Comparison of ENCODE assay signal across 1 cellular context in genomic region chr16:11797957-11798299, GRCh38.
TF ChIP-seq lines count a peak whose summit lies in the region.

No MANE protein-coding gene starts in this region.

TF ChIP-seq in endothelial cell of umbilical vein, 7 proteins besides CTCF, POLR2A, EP300 and RAD21:
- TF ChIP-seq FOS (IDR thresholded peaks at IDR 0.05; ENCODE audit: borderline replicate concordance, insufficient read depth, low read length) (no peak), MYC (IDR thresholded peaks at IDR 0.05; ENCODE audit: low read depth, low read length) (no peak), MAX (IDR thresholded peaks at IDR 0.05; ENCODE audit: insufficient read depth, insufficient read length) (no peak), EZH2 (IDR thresholded peaks at IDR 0.05; ENCODE audit: borderline replicate concordance, low read depth, low read length, severe bottlenecking) (no peak), GATA2 (IDR thresholded peaks at IDR 0.05; ENCODE audit: insufficient read depth, insufficient read length, low read depth, low read length) (no peak), JUN (IDR thresholded peaks at IDR 0.05; ENCODE audit: borderline replicate concordance, insufficient read depth, insufficient read length, low read depth) (no peak), POLR2AphosphoS5 (IDR thresholded peaks at IDR 0.05; ENCODE audit: insufficient read depth, low read depth, low read length) (no peak)
